8 cellular contexts compared by ENCODE assay signal in the genomic region with DNA sequence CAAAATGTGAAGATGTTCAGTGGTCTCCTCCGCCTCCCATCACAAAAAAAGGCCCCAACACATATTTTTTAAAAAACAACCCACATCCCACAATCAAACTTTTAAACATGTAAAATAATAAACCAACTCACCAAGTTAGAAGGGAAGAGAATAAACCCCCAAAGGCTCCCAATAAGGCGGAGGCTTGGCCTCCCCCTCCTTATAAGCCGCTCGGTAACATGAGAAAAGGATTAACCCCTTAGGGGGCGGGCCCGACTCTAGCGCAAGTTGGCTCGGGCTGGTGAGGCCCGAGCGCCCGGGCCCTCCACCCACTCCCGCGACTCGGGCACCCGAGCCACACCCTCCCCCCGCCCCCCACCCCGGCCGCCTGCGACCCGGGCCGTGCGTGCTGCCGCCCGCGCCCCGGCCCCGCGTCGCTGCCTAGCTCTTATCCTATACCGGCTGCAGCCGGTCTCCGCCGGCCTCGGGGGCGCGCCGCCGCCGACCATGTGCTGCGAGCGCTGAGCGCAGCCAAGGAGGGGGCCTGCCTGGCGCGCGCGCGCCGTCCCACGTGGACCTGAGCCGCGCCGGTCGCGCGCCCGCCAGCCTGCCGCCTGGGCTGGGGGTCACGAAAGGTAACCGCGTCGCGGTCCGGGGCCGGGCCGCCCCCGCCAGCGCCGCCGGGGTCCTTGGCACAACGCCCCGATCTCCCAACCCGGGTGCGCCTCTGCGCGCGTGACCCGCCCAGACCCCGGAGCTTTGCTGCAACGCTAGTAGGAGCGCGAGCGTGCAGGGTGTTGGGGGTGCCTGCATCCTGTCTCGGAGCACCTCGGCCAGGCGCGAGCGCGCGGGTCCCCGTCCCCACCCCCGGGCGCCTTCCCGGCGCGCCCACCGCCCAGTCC. TPM values are rescaled to one million over a fixed set of nuclear protein-coding genes. Genes with fewer than 3 reads are reported as not detected.
DNase-seq lines count a peak whose midpoint lies in the region; ATAC-seq, FAIRE-seq and TF ChIP-seq lines count a peak whose summit lies in the region.

Gene ARSG (plus strand): TSS at position 541 of the 881 bp plus-strand sequence. CDS start 15,999 bp downstream, outside the sequence.
A gene with protein sequence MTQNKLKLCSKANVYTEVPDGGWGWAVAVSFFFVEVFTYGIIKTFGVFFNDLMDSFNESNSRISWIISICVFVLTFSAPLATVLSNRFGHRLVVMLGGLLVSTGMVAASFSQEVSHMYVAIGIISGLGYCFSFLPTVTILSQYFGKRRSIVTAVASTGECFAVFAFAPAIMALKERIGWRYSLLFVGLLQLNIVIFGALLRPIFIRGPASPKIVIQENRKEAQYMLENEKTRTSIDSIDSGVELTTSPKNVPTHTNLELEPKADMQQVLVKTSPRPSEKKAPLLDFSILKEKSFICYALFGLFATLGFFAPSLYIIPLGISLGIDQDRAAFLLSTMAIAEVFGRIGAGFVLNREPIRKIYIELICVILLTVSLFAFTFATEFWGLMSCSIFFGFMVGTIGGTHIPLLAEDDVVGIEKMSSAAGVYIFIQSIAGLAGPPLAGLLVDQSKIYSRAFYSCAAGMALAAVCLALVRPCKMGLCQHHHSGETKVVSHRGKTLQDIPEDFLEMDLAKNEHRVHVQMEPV (minus strand): TSS at position 173 of the 881 bp plus-strand sequence. CDS start 12,807 bp downstream, outside the sequence.

- peak; percentile 45 for ATAC-seq in GM21526 (IDR thresholded peaks at IDR 0.05; ENCODE audit: low FRiP score, unreplicated experiment)
- ATAC-seq in omental fat pad (ENCODE audit: low FRiP score) = peak; percentile 28

- peak within 1 kb of the TSS; percentile 74 for H3K4me3 ChIP-seq in thymus (ENCODE audit: low read length)

- peaks cover 12% of the 10 kb centered on the region for H3K4me1 ChIP-seq in thymus (ENCODE audit: control insufficient read depth, insufficient read depth, low read length)

- WGBS in thymus = under 1% methylated on average over 96 of the region's 96 CpGs

- H3K27ac ChIP-seq in thymus (ENCODE audit: low read depth) = peak within 1 kb of the TSS; percentile 94

- no peak for FAIRE-seq in D721Med (lab: Jason Lieb, UNC)
- no peak for FAIRE-seq in RCC 7860 (lab: Jason Lieb, UNC)

- peak; percentile 72 for DNase-seq in D721Med (ENCODE audit: insufficient read length, low spot score)
- DNase-seq in HuH-7.5 (ENCODE audit: low spot score) = peak; percentile 85
- peak; percentile 41 for DNase-seq in RCC 7860 (ENCODE audit: low spot score)
- DNase-seq in activated gamma-delta T cell treated with anti-CD3 and anti-CD28 coated beads, Interleukin-2, amount 50 U/mL, for 16 hours (ENCODE audit: low read depth) = peak; percentile 74
- DNase-seq in germinal center (ENCODE audit: low spot score) = peak; percentile 90
- no peak for DNase-seq in omental fat pad (ENCODE audit: low spot score)

- H3K36me3 ChIP-seq in thymus (ENCODE audit: control insufficient read depth, insufficient read depth) = no peaks in the 10 kb centered on the region

- H3K27me3 ChIP-seq in thymus (ENCODE audit: control insufficient read depth, insufficient read depth) = no peaks in the 10 kb centered on the region

- TF ChIP-seq CTCF in D721Med (IDR thresholded peaks at IDR 0.05; ENCODE audit: insufficient read depth, missing control alignments) (no peak), omental fat pad (IDR thresholded peaks at IDR 0.05) (no peak)

- no peaks in the 10 kb centered on the region for H3K9me3 ChIP-seq in thymus (ENCODE audit: control insufficient read depth)

RNA-seq across cellular contexts. Expression of gene ARSG, which starts in this region (rescaled TPM):
- total RNA-seq in omental fat pad = 1 to 10 TPM; 1.4 to 8.2 (median 2.6) TPM
- 2.6 TPM for polyA plus RNA-seq in thymus

RNA-seq across cellular contexts. Expression of the second gene that starts in this region (rescaled TPM):
- total RNA-seq in omental fat pad = 1 to 10 TPM in 3 of 4 donors, under 1 TPM in 1; 0.38 to 7.3 (median 2.2) TPM
- polyA plus RNA-seq in thymus = 2.4 TPM
